In genomic region chr5:99019812-99020697, GRCh38 we compare ENCODE assay signal across 8 cellular contexts.
DNase-seq lines count a peak whose midpoint lies in the region; ATAC-seq and TF ChIP-seq lines count a peak whose summit lies in the region.

No MANE protein-coding gene starts in this region.

- H3K36me3 Mint-ChIP-seq in neural progenitor cell = no peaks in the 10 kb centered on the region

- H3K4me1 ChIP-seq in Loucy (ENCODE audit: insufficient read depth, low read length, poor library complexity, severe bottlenecking) (peaks cover 12% of the 10 kb centered on the region), neural progenitor cell (no peaks in the 10 kb centered on the region)

- H3K9me3 ChIP-seq in Loucy (ENCODE audit: insufficient read depth, low read depth, low read length) = no peaks in the 10 kb centered on the region
- H3K9me3 ChIP-seq in neural progenitor cell (ENCODE audit: low read depth) = no peaks in the 10 kb centered on the region

- TF ChIP-seq CTCF in Loucy (conservative IDR thresholded peaks at IDR 0.05; ENCODE audit: low read length) (no peak), cardiac fibroblast (IDR thresholded peaks at IDR 0.05; ENCODE audit: low read depth, low read length) (no peak), retinal pigment epithelial cell (conservative IDR thresholded peaks at IDR 0.05; ENCODE audit: low read depth, low read length) (no peak), neural progenitor cell (IDR thresholded peaks at IDR 0.05) (no peak)

- H3K79me2 ChIP-seq in Loucy (ENCODE audit: insufficient read depth, low read length) = no peaks in the 10 kb centered on the region
- H3K79me2 ChIP-seq in neural progenitor cell (ENCODE audit: low read depth) = no peaks in the 10 kb centered on the region

- H3K9ac ChIP-seq in Loucy (ENCODE audit: low read depth, low read length, poor library complexity, severe bottlenecking) (no peak overlapping the region), neural progenitor cell (no peak overlapping the region)

- peaks cover 4% of the 10 kb centered on the region for H3K9me3 Mint-ChIP-seq in neural progenitor cell

- H3K36me3 ChIP-seq in Loucy (ENCODE audit: insufficient read depth, low read length) (no peaks in the 10 kb centered on the region), neural progenitor cell (no peaks in the 10 kb centered on the region)

- H3K9me2 ChIP-seq in Loucy (replicated peaks; ENCODE audit: low read depth, low read length) = no peaks in the 10 kb centered on the region

- no peaks in the 10 kb centered on the region for H3F3A ChIP-seq in Loucy (ENCODE audit: low read depth)
- no peaks in the 10 kb centered on the region for H3F3A ChIP-seq in neural progenitor cell (ENCODE audit: low read depth)

- no peak for ATAC-seq in HG02588 (IDR thresholded peaks at IDR 0.05; ENCODE audit: unreplicated experiment)

- no peak overlapping the region for H3K4me3 ChIP-seq in Loucy (ENCODE audit: low read length, poor library complexity, severe bottlenecking)
- H3K4me3 ChIP-seq in cardiac fibroblast (replicated peaks in 1 of 2; ENCODE audit: low read depth in 2 of 2, low read length in 2 of 2) = no peak overlapping the region
- no peak overlapping the region for H3K4me3 ChIP-seq in retinal pigment epithelial cell (ENCODE audit: low read length)
- H3K4me3 ChIP-seq in neural progenitor cell = no peak overlapping the region

- peak overlapping the region; percentile 53 for H3K4me2 ChIP-seq in Loucy (ENCODE audit: low read depth, low read length, poor library complexity, severe bottlenecking)
- H3K4me2 ChIP-seq in neural progenitor cell = no peak overlapping the region

- H3K27me3 ChIP-seq in Loucy (ENCODE audit: insufficient read depth, low read length, poor library complexity, severe bottlenecking) = no peaks in the 10 kb centered on the region
- H3K27me3 ChIP-seq in neural progenitor cell = no peaks in the 10 kb centered on the region

- H3K4me1 Mint-ChIP-seq in neural progenitor cell = peaks cover 3% of the 10 kb centered on the region

- no peak overlapping the region for H3K4me3 Mint-ChIP-seq in neural progenitor cell

- H4K20me1 ChIP-seq in Loucy (ENCODE audit: insufficient read depth, low read length, poor library complexity, severe bottlenecking) (no peaks in the 10 kb centered on the region), neural progenitor cell (ENCODE audit: low read depth) (no peaks in the 10 kb centered on the region)

- DNase-seq in SIG-M5 treated with dmso at 0.1 percent for 504 hours (lab: John Stamatoyannopoulos, UW; ENCODE audit: unreplicated experiment) (peak; percentile 57), SIG-M5 (lab: John Stamatoyannopoulos, UW) (no peak), cardiac fibroblast (ENCODE audit: low read depth in 2 of 2) (peak; percentile 84 to 86), retinal pigment epithelial cell (ENCODE audit: low read depth) (peak; percentile 90), neural progenitor cell (ENCODE audit: low spot score) (no peak), activated gamma-delta T cell treated with Interleukin-2 at 50 U/mL for 16 hours (no peak)

- no peak overlapping the region for H3K27ac Mint-ChIP-seq in neural progenitor cell

- no peaks in the 10 kb centered on the region for H3K27me3 Mint-ChIP-seq in neural progenitor cell (ENCODE audit: insufficient read depth, low read depth)

- H2AFZ ChIP-seq in Loucy (ENCODE audit: low read length) = 0 out of 2 replicates have a peak overlapping the region, but pooled peaks have one; percentile 10
- H2AFZ ChIP-seq in neural progenitor cell (replicated peaks) = no peak overlapping the region

- no peak overlapping the region for H3K27ac ChIP-seq in neural progenitor cell

Comparison
In these comparisons a context has a peak if more than half of its experiments do, and no peak if none do; other contexts are left out.
1. DNase-seq: peak in SIG-M5 treated with dmso at 0.1 percent for 504 hours (single experiment), cardiac fibroblast (2 of 2) and retinal pigment epithelial cell (single experiment); none in SIG-M5 (single experiment), neural progenitor cell (single experiment) and activated gamma-delta T cell treated with Interleukin-2 at 50 U/mL for 16 hours (single experiment).